In the genomic region with DNA sequence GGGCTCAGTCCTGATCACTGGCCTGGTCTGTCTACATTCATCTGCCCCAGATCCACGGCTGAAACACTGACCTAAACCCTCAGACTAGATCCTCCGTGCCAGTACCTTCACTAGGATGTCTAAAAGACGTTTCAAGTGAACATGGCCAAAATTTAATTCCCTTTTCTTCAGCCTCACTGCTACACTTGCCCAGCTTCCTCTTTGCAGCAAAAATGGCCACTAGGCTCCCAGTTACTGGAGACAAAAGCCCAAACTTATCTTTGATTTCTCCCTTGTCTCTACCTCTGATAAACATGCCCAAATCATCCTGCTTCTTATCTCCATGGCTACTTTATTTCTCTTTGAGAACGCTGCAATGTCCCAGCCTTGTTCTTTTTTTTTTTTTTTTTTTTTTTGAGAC, we compare ENCODE assay signal across 1 cellular context.
TF ChIP-seq lines count a peak whose summit lies in the region.

No MANE protein-coding gene starts in this region.

TF ChIP-seq in GM23338, 12 proteins besides CTCF, POLR2A, EP300 and RAD21 (continued from another document):
- TF ChIP-seq, protein P1, sequence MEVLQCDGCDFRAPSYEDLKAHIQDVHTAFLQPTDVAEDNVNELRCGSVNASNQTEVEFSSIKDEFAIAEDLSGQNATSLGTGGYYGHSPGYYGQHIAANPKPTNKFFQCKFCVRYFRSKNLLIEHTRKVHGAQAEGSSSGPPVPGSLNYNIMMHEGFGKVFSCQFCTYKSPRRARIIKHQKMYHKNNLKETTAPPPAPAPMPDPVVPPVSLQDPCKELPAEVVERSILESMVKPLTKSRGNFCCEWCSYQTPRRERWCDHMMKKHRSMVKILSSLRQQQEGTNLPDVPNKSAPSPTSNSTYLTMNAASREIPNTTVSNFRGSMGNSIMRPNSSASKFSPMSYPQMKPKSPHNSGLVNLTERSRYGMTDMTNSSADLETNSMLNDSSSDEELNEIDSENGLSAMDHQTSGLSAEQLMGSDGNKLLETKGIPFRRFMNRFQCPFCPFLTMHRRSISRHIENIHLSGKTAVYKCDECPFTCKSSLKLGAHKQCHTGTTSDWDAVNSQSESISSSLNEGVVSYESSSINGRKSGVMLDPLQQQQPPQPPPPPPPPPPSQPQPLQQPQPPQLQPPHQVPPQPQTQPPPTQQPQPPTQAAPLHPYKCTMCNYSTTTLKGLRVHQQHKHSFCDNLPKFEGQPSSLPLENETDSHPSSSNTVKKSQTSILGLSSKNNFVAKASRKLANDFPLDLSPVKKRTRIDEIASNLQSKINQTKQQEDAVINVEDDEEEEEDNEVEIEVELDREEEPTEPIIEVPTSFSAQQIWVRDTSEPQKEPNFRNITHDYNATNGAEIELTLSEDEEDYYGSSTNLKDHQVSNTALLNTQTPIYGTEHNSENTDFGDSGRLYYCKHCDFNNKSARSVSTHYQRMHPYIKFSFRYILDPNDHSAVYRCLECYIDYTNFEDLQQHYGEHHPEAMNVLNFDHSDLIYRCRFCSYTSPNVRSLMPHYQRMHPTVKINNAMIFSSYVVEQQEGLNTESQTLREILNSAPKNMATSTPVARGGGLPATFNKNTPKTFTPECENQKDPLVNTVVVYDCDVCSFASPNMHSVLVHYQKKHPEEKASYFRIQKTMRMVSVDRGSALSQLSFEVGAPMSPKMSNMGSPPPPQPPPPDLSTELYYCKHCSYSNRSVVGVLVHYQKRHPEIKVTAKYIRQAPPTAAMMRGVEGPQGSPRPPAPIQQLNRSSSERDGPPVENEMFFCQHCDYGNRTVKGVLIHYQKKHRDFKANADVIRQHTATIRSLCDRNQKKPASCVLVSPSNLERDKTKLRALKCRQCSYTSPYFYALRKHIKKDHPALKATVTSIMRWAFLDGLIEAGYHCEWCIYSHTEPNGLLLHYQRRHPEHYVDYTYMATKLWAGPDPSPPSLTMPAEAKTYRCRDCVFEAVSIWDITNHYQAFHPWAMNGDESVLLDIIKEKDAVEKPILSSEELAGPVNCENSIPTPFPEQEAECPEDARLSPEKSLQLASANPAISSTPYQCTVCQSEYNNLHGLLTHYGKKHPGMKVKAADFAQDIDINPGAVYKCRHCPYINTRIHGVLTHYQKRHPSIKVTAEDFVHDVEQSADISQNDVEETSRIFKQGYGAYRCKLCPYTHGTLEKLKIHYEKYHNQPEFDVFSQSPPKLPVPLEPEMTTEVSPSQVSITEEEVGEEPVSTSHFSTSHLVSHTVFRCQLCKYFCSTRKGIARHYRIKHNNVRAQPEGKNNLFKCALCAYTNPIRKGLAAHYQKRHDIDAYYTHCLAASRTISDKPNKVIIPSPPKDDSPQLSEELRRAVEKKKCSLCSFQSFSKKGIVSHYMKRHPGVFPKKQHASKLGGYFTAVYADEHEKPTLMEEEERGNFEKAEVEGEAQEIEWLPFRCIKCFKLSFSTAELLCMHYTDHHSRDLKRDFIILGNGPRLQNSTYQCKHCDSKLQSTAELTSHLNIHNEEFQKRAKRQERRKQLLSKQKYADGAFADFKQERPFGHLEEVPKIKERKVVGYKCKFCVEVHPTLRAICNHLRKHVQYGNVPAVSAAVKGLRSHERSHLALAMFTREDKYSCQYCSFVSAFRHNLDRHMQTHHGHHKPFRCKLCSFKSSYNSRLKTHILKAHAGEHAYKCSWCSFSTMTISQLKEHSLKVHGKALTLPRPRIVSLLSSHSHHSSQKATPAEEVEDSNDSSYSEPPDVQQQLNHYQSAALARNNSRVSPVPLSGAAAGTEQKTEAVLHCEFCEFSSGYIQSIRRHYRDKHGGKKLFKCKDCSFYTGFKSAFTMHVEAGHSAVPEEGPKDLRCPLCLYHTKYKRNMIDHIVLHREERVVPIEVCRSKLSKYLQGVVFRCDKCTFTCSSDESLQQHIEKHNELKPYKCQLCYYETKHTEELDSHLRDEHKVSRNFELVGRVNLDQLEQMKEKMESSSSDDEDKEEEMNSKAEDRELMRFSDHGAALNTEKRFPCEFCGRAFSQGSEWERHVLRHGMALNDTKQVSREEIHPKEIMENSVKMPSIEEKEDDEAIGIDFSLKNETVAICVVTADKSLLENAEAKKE (CRISPR knock-in tag; IDR thresholded peaks at IDR 0.05): no peak
- TF ChIP-seq STAT1 (IDR thresholded peaks at IDR 0.05; ENCODE audit: unreplicated experiment) (no peak), ZNF114 (CRISPR knock-in tag; IDR thresholded peaks at IDR 0.05) (no peak), POLR2AphosphoS5 (IDR thresholded peaks at IDR 0.05; ENCODE audit: low read depth) (no peak), EZH2 (IDR thresholded peaks at IDR 0.05; ENCODE audit: low read depth, unreplicated experiment) (no peak), NANOG (IDR thresholded peaks at IDR 0.05; ENCODE audit: borderline replicate concordance) (no peak), JUNB (IDR thresholded peaks at IDR 0.05; ENCODE audit: unreplicated experiment) (no peak), CREB1 (CRISPR knock-in tag; IDR thresholded peaks at IDR 0.05; ENCODE audit: low read depth) (no peak)
- TF ChIP-seq, protein P2, sequence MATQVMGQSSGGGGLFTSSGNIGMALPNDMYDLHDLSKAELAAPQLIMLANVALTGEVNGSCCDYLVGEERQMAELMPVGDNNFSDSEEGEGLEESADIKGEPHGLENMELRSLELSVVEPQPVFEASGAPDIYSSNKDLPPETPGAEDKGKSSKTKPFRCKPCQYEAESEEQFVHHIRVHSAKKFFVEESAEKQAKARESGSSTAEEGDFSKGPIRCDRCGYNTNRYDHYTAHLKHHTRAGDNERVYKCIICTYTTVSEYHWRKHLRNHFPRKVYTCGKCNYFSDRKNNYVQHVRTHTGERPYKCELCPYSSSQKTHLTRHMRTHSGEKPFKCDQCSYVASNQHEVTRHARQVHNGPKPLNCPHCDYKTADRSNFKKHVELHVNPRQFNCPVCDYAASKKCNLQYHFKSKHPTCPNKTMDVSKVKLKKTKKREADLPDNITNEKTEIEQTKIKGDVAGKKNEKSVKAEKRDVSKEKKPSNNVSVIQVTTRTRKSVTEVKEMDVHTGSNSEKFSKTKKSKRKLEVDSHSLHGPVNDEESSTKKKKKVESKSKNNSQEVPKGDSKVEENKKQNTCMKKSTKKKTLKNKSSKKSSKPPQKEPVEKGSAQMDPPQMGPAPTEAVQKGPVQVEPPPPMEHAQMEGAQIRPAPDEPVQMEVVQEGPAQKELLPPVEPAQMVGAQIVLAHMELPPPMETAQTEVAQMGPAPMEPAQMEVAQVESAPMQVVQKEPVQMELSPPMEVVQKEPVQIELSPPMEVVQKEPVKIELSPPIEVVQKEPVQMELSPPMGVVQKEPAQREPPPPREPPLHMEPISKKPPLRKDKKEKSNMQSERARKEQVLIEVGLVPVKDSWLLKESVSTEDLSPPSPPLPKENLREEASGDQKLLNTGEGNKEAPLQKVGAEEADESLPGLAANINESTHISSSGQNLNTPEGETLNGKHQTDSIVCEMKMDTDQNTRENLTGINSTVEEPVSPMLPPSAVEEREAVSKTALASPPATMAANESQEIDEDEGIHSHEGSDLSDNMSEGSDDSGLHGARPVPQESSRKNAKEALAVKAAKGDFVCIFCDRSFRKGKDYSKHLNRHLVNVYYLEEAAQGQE (IDR thresholded peaks at IDR 0.05; ENCODE audit: unreplicated experiment): no peak
TF ChIP-seq in GM23338: peak in this region for 0.
